In the genomic region with DNA sequence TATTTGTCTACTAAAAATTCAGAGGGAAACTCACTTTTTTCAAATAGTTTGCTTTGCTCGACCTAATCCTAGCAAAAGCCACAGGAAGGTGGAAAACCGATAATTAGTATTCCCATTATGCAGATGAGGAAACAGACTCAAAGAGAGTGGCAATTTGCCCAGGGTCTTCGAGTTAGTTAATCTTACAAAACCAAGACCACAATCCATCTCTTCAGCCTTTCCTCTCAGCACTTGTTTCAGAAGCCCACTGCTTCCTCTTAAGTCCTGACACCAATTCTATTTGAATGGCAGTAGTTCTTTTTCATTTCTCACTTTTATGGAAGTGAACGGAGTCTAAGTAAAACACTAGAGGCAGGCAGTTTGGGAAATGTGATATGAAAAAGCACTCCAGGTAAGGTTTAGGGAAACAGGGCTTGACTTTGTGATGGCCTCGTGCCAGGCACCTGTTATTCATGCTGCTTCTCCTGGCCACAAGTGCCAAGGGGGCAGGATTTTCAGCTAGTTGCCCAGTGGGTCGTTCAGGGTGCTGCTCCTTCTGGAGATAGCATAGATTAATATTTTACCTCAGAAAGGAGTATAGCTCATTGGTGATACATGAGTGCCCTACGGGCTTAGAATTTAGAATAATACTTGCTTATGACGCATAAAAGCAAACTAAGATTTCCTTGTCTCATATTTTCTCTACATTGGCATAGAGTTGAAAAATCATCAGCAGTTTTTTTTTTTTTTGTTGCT, we compare ENCODE assay signal across 17 cellular contexts.
DNase-seq lines count a peak whose midpoint lies in the region; ATAC-seq, FAIRE-seq and TF ChIP-seq lines count a peak whose summit lies in the region.
"Had no signal": no experiment of that assay in that cellular context is flagged by ENCODE, and none has a peak within 500 bp of the region (broad histone marks: within the 10 kb centered on the region; RNA-seq: fewer than 3 reads in every experiment).

No MANE protein-coding gene starts in this region.

- TF ChIP-seq POLR2A in gastroesophageal sphincter (IDR thresholded peaks at IDR 0.05): no peak

- H3K4me3 Mint-ChIP-seq in Calu3 (ENCODE audit: low read depth, unreplicated experiment): peak overlapping the region; percentile 62
- H3K4me3 Mint-ChIP-seq in activated naive CD4-positive, alpha-beta T cell treated with anti-CD3 and anti-CD28 coated beads, Interleukin-2, amount 10 ng/mL, durations not matched to agents 7 days and 5 days: no peak overlapping the region
- H3K4me3 Mint-ChIP-seq: effector memory CD8-positive, alpha-beta T cell; memory B cell; stimulated activated memory B cell treated with anti-CD40 and anti-IgM and Interleukin-4, amounts not matched to agents 10 μg/mL and 1 μg/mL and 100 μg/mL, for 72 hours had no signal

- H3K36me3 Mint-ChIP-seq in Calu3 (ENCODE audit: insufficient read depth, unreplicated experiment): no peaks in the 10 kb centered on the region
- no peaks in the 10 kb centered on the region for H3K36me3 Mint-ChIP-seq in activated naive CD4-positive, alpha-beta T cell treated with anti-CD3 and anti-CD28 coated beads, Interleukin-2, amount 10 ng/mL, durations not matched to agents 7 days and 5 days
- H3K36me3 Mint-ChIP-seq: memory B cell; stimulated activated memory B cell treated with anti-CD40 and anti-IgM and Interleukin-4, amounts not matched to agents 10 μg/mL and 1 μg/mL and 100 μg/mL, for 72 hours had no signal

- FAIRE-seq in bronchial epithelial cell (lab: Jason Lieb, UNC): no peak

- H3K9me3 ChIP-seq in mucosa of rectum (ENCODE audit: control insufficient read depth in 2 of 2, low read length in 2 of 2) (no peaks in the 10 kb centered on the region), heart right ventricle (no peaks in the 10 kb centered on the region), gastroesophageal sphincter (no peaks in the 10 kb centered on the region)
- H3K9me3 ChIP-seq: ascending aorta, heart left ventricle, SK-N-SH had no signal

- no peak for TF ChIP-seq EP300 in gastroesophageal sphincter (IDR thresholded peaks at IDR 0.05)

- H3K27ac Mint-ChIP-seq in Calu3 (ENCODE audit: unreplicated experiment): no peak overlapping the region
- H3K27ac Mint-ChIP-seq in activated naive CD4-positive, alpha-beta T cell treated with anti-CD3 and anti-CD28 coated beads, Interleukin-2, amount 10 ng/mL, durations not matched to agents 7 days and 5 days: no peak overlapping the region
- H3K27ac Mint-ChIP-seq: effector memory CD8-positive, alpha-beta T cell; memory B cell; stimulated activated memory B cell treated with anti-CD40 and anti-IgM and Interleukin-4, amounts not matched to agents 10 μg/mL and 1 μg/mL and 100 μg/mL, for 72 hours had no signal

- peak overlapping the region; percentile 11 to 54 for H3K27ac ChIP-seq in mucosa of rectum (ENCODE audit: low read depth in 2 of 2, low read length in 2 of 2)
- no peak overlapping the region for H3K27ac ChIP-seq in heart right ventricle
- H3K27ac ChIP-seq in gastroesophageal sphincter: no peak overlapping the region
- H3K27ac ChIP-seq: ascending aorta, heart left ventricle had no signal

- intact Hi-C loops in Calu3 (cut with micrococcal nuclease; ENCODE audit: unreplicated experiment): loop anchor here (2.0 to 5.0 kb wide), 4 partner anchors 79 to 341 kb away; no protein-coding TSS in a partner anchor
- intact Hi-C loops in heart right ventricle (cut with DNase I): no loop called here

- CTCF ChIA-PET in Calu3 (lab: Charles Lee): interaction anchor here (0.7 to 1.0 kb wide), 5 partner anchors 28 to 483 kb away, joined by 3 to 5 read pairs (median 3); no protein-coding TSS in a partner anchor
- CTCF ChIA-PET in activated naive CD4-positive, alpha-beta T cell treated with anti-CD3 and anti-CD28 coated beads, Interleukin-2, amount 10 ng/mL, durations not matched to agents 7 days and 5 days (lab: Charles Lee): no interaction called here

- DNase-seq in Calu3 (peak; percentile 79), NCI-H2029 (lab: John Stamatoyannopoulos, UW) (peak; percentile 78), bronchial epithelial cell (ENCODE audit: low read depth) (peak; percentile 73), heart right ventricle (no peak), GOT3 (lab: John Stamatoyannopoulos, UW) (no peak)
- DNase-seq in activated naive CD4-positive, alpha-beta T cell treated with anti-CD3 and anti-CD28 coated beads, Interleukin-2, amount 10 ng/mL, durations not matched to agents 7 days and 5 days: no peak
- DNase-seq: activated CD4-positive, CD25-positive, alpha-beta regulatory T cell treated with anti-CD3 and anti-CD28 coated beads, Interleukin-2, amount 50 U/mL, for 72 hours; C1 segment of cervical spinal cord; effector memory CD8-positive, alpha-beta T cell; heart left ventricle; SK-N-SH; stimulated activated CD4-positive, alpha-beta T cell treated with anti-CD3 and anti-CD28 coated beads, Interleukin-1b, Interleukin-23, amount 100 ng/mL, for 48 hours had no signal

- H3K9ac ChIP-seq in mucosa of rectum (ENCODE audit: low read depth in 1 of 2, low read length in 2 of 2): no peak overlapping the region
- H3K9ac ChIP-seq: SK-N-SH had no signal

- H3K4me3 ChIP-seq in bronchial epithelial cell (ENCODE audit: low read depth, low read length) (no peak overlapping the region), mucosa of rectum (ENCODE audit: low read length in 2 of 2) (peak overlapping the region in 1 of 2 donors; percentile 20), heart right ventricle (no peak overlapping the region), gastroesophageal sphincter (no peak overlapping the region)
- H3K4me3 ChIP-seq: ascending aorta, heart left ventricle had no signal

- ATAC-seq in heart right ventricle (no peak), gastroesophageal sphincter (no peak)
- ATAC-seq: effector memory CD8-positive, alpha-beta T cell; stimulated activated memory B cell treated with anti-CD40 and anti-IgM and Interleukin-4, amounts not matched to agents 10 μg/mL and 1 μg/mL and 100 μg/mL, for 72 hours had no signal

- BruUV-seq in Calu3 (replicated peaks; lab: Mats Ljungman, UMichigan): no TSS peak

- H3K27me3 ChIP-seq in bronchial epithelial cell (ENCODE audit: control insufficient read depth, insufficient read depth, low read length) (no peaks in the 10 kb centered on the region), mucosa of rectum (ENCODE audit: control insufficient read depth in 2 of 2, insufficient read depth in 2 of 2, low read length in 2 of 2) (no peaks in the 10 kb centered on the region), heart right ventricle (peaks cover 0 to 3% (median 0%) of the 10 kb centered on the region in 7 donors), gastroesophageal sphincter (no peaks in the 10 kb centered on the region)
- H3K27me3 ChIP-seq: ascending aorta, heart left ventricle had no signal

- no peaks in the 10 kb centered on the region for H3K27me3 Mint-ChIP-seq in Calu3 (ENCODE audit: unreplicated experiment)
- peaks cover 8% of the 10 kb centered on the region for H3K27me3 Mint-ChIP-seq in activated naive CD4-positive, alpha-beta T cell treated with anti-CD3 and anti-CD28 coated beads, Interleukin-2, amount 10 ng/mL, durations not matched to agents 7 days and 5 days

- WGBS in heart right ventricle, 2 donors: 70 to 72% methylated on average over 8 of the region's 8 CpGs
- WGBS in gastroesophageal sphincter (ENCODE audit: low coverage in 1 of 2), 2 donors: 68 to 74% methylated on average over 7 to 8 of the region's 8 CpGs

- TF ChIP-seq CTCF in Calu3 (IDR thresholded peaks at IDR 0.05; ENCODE audit: unreplicated experiment) (no peak), bronchial epithelial cell (IDR thresholded peaks at IDR 0.05; ENCODE audit: insufficient read depth, low read length, severe bottlenecking) (no peak), heart right ventricle (IDR thresholded peaks at IDR 0.05) (no peak), gastroesophageal sphincter (IDR thresholded peaks at IDR 0.05) (no peak)

- H3K36me3 ChIP-seq in bronchial epithelial cell (ENCODE audit: control insufficient read depth, insufficient read depth, low read length): no peaks in the 10 kb centered on the region
- H3K36me3 ChIP-seq in mucosa of rectum (ENCODE audit: control insufficient read depth in 2 of 2, insufficient read depth in 2 of 2, low read length in 2 of 2): no peaks in the 10 kb centered on the region
- no peaks in the 10 kb centered on the region for H3K36me3 ChIP-seq in heart right ventricle
- no peaks in the 10 kb centered on the region for H3K36me3 ChIP-seq in gastroesophageal sphincter
- H3K36me3 ChIP-seq: ascending aorta, heart left ventricle had no signal

- H3K9me3 Mint-ChIP-seq in Calu3 (ENCODE audit: low read depth, unreplicated experiment): no peaks in the 10 kb centered on the region
- no peaks in the 10 kb centered on the region for H3K9me3 Mint-ChIP-seq in activated naive CD4-positive, alpha-beta T cell treated with anti-CD3 and anti-CD28 coated beads, Interleukin-2, amount 10 ng/mL, durations not matched to agents 7 days and 5 days
- H3K9me3 Mint-ChIP-seq: effector memory CD8-positive, alpha-beta T cell; memory B cell; stimulated activated memory B cell treated with anti-CD40 and anti-IgM and Interleukin-4, amounts not matched to agents 10 μg/mL and 1 μg/mL and 100 μg/mL, for 72 hours had no signal

- peaks cover 56% of the 10 kb centered on the region for H3K4me1 Mint-ChIP-seq in Calu3 (ENCODE audit: low read depth, unreplicated experiment)
- no peaks in the 10 kb centered on the region for H3K4me1 Mint-ChIP-seq in activated naive CD4-positive, alpha-beta T cell treated with anti-CD3 and anti-CD28 coated beads, Interleukin-2, amount 10 ng/mL, durations not matched to agents 7 days and 5 days
- H3K4me1 Mint-ChIP-seq: memory B cell; stimulated activated memory B cell treated with anti-CD40 and anti-IgM and Interleukin-4, amounts not matched to agents 10 μg/mL and 1 μg/mL and 100 μg/mL, for 72 hours had no signal

- H3K4me1 ChIP-seq in mucosa of rectum (ENCODE audit: control insufficient read depth in 2 of 2, insufficient read depth in 2 of 2, low read length in 2 of 2) (peaks cover 29 to 39% of the 10 kb centered on the region in 2 donors), heart right ventricle (peaks cover 0 to 7% (median 0%) of the 10 kb centered on the region in 9 donors), gastroesophageal sphincter (peaks cover 0 to 13% (median 0%) of the 10 kb centered on the region in 3 donors)

Comparison
In these comparisons a context has a peak if more than half of its experiments do, and no peak if none do; other contexts are left out.
1. DNase-seq: peak in Calu3 (single experiment), NCI-H2029 (single experiment) and bronchial epithelial cell (single experiment); none in heart right ventricle (0 of 2), GOT3 (single experiment) and activated naive CD4-positive, alpha-beta T cell treated with anti-CD3 and anti-CD28 coated beads, Interleukin-2, amount 10 ng/mL, durations not matched to agents 7 days and 5 days (single experiment).
2. H3K27ac ChIP-seq: peak in mucosa of rectum (2 of 2); none in heart right ventricle (0 of 10) and gastroesophageal sphincter (0 of 4).